ENCODE assay signal across 22 cellular contexts in genomic region chr4:184189966-184190365, GRCh38. TPM values are rescaled to one million over a fixed set of nuclear protein-coding genes. Genes with fewer than 3 reads are reported as not detected.
"Had no signal": no experiment of that assay in that cellular context is flagged by ENCODE, and none has a peak within 500 bp of the region (broad histone marks: within the 10 kb centered on the region; RNA-seq: fewer than 3 reads in every experiment).

No MANE protein-coding gene starts in this region.

- H3K36me3 ChIP-seq: brain microvascular endothelial cell, pancreas, transverse colon had no signal

- DNase-seq: activated CD4-positive, alpha-beta T cell treated with anti-CD3 and anti-CD28 coated beads, Interleukin-2, amount 10 ng/mL, durations not matched to agents 24 days and 14 days; activated CD4-positive, CD25-positive, alpha-beta regulatory T cell; activated CD8-positive, alpha-beta T cell treated with anti-CD3 and anti-CD28 coated beads for 36 hours; activated naive CD4-positive, alpha-beta T cell; activated naive CD8-positive, alpha-beta T cell treated with anti-CD3 and anti-CD28 coated beads, Interleukin-2, amount 10 ng/mL, durations not matched to agents 7 days and 5 days; activated T-cell treated with anti-CD3 and anti-CD28 coated beads, Interleukin-2, amount 50 U/mL, for 1 hour; aorta; brain microvascular endothelial cell; glutamatergic neuron; left ventricle myocardium superior; mesenchymal stem cell; naive thymus-derived CD4-positive, alpha-beta T cell; pancreas; stimulated activated CD4-positive, alpha-beta T cell treated with anti-CD3 and anti-CD28 coated beads, Interleukin-4, amount 100 ng/mL, for 4 hours; T1000; transverse colon had no signal

- H3K4me1 ChIP-seq: foreskin keratinocyte, pancreas, transverse colon had no signal

- H3K27me3 ChIP-seq: brain microvascular endothelial cell, foreskin keratinocyte, pancreas, transverse colon had no signal

- ATAC-seq: activated CD8-positive, alpha-beta T cell treated with anti-CD3 and anti-CD28 coated beads for 36 hours; activated T-helper 17 cell treated with anti-CD3 and anti-CD28 coated beads, Interleukin-2, amount 50 U/mL, for 72 hours; foreskin keratinocyte; left ventricle myocardium superior; naive thymus-derived CD4-positive, alpha-beta T cell; pancreas; sciatic nerve; stimulated activated memory B cell treated with anti-CD40 and anti-IgM and Interleukin-4, amounts not matched to agents 10 μg/mL and 1 μg/mL and 100 μg/mL, for 72 hours had no signal

- H3K27ac ChIP-seq: brain microvascular endothelial cell, epithelial cell of prostate, foreskin keratinocyte, pancreas, transverse colon had no signal

- H3K4me3 ChIP-seq: pancreas, transverse colon had no signal

- H3K9me3 ChIP-seq: pancreas, transverse colon had no signal

RNA-seq across cellular contexts. Expression of gene ENPP6, which starts 27.7 kb away (rescaled TPM):
- total RNA-seq: foreskin keratinocyte, left ventricle myocardium superior had no signal
- polyA plus RNA-seq: keratinocyte; naive thymus-derived CD4-positive, alpha-beta T cell had no signal
